Comparison of ENCODE assay signal across 35 cellular contexts in genomic region chr12:133192847-133193246, GRCh38. TPM values are rescaled to one million over a fixed set of nuclear protein-coding genes. Genes with fewer than 3 reads are reported as not detected.
"Had no signal": no experiment of that assay in that cellular context is flagged by ENCODE, and none has a peak within 500 bp of the region (broad histone marks: within the 10 kb centered on the region; RNA-seq: fewer than 3 reads in every experiment).

No MANE protein-coding gene starts in this region.

- H3K27ac ChIP-seq: colonic mucosa, epithelial cell of prostate, gastrocnemius medialis, hepatocyte, ovary, sigmoid colon, skin epidermis, spleen, thoracic aorta, tibial nerve, upper lobe of left lung had no signal

- H3K9me3 ChIP-seq: colonic mucosa had no signal

- H3K27me3 Mint-ChIP-seq: central memory CD8-positive, alpha-beta T cell; dendritic cell treated with granulocyte-macrophage colony-stimulating factor and Interleukin-4, amounts not matched to agents 40 ng/mL and 50 ng/mL, for 4 days; naive thymus-derived CD8-positive, alpha-beta T cell; stimulated activated memory B cell treated with anti-CD40 and anti-IgM and Interleukin-4, amounts not matched to agents 10 μg/mL and 1 μg/mL and 100 μg/mL, for 72 hours had no signal

- H3K4me3 Mint-ChIP-seq: central memory CD8-positive, alpha-beta T cell; dendritic cell treated with granulocyte-macrophage colony-stimulating factor and Interleukin-4, amounts not matched to agents 40 ng/mL and 50 ng/mL, for 4 days; nephron progenitor cell; stimulated activated memory B cell treated with anti-CD40 and anti-IgM and Interleukin-4, amounts not matched to agents 10 μg/mL and 1 μg/mL and 100 μg/mL, for 72 hours had no signal

- H3K4me1 ChIP-seq: colonic mucosa, gastrocnemius medialis, sigmoid colon, spleen, tibial nerve, upper lobe of left lung had no signal

- H3K4me1 Mint-ChIP-seq: central memory CD8-positive, alpha-beta T cell; naive thymus-derived CD8-positive, alpha-beta T cell; nephron progenitor cell; stimulated activated memory B cell treated with anti-CD40 and anti-IgM and Interleukin-4, amounts not matched to agents 10 μg/mL and 1 μg/mL and 100 μg/mL, for 72 hours had no signal

- H3K27ac Mint-ChIP-seq: dendritic cell treated with granulocyte-macrophage colony-stimulating factor and Interleukin-4, amounts not matched to agents 40 ng/mL and 50 ng/mL, for 4 days; naive thymus-derived CD8-positive, alpha-beta T cell; nephron progenitor cell; stimulated activated memory B cell treated with anti-CD40 and anti-IgM and Interleukin-4, amounts not matched to agents 10 μg/mL and 1 μg/mL and 100 μg/mL, for 72 hours had no signal

- DNase-seq: colonic mucosa; effector memory CD4-positive, alpha-beta T cell; foreskin fibroblast; gastrocnemius medialis; head of caudate nucleus; kidney; mesenchymal stem cell; midbrain; naive thymus-derived CD8-positive, alpha-beta T cell; nephron progenitor cell; occipital lobe; ovary; posterior cingulate gyrus; retina; sigmoid colon; spleen; stimulated activated CD4-positive, alpha-beta T cell treated with anti-CD3 and anti-CD28 coated beads, Interleukin-4, amount 100 ng/mL, for 4 hours; stimulated activated naive CD8-positive, alpha-beta T cell treated with anti-CD3 and anti-CD28 coated beads, Interleukin-15, Interleukin-2, amounts not matched to agents 100 U/mL and 50 U/mL, for 24 hours; upper lobe of left lung had no signal

- H3K27me3 ChIP-seq: colonic mucosa, gastrocnemius medialis, hepatocyte, ovary, sigmoid colon, spleen, tibial nerve, upper lobe of left lung had no signal

- H2AFZ ChIP-seq: hepatocyte had no signal

- H3K79me2 ChIP-seq: hepatocyte had no signal

- H3K4me2 ChIP-seq: hepatocyte had no signal

- ATAC-seq: esophagus mucosa; gastrocnemius medialis; left lobe of liver; naive thymus-derived CD8-positive, alpha-beta T cell; stimulated activated memory B cell treated with anti-CD40 and anti-IgM and Interleukin-4, amounts not matched to agents 10 μg/mL and 1 μg/mL and 100 μg/mL, for 72 hours; stimulated activated naive CD8-positive, alpha-beta T cell treated with anti-CD3 and anti-CD28 coated beads, Interleukin-15, Interleukin-2, amounts not matched to agents 100 U/mL and 50 U/mL, for 24 hours had no signal

- H3K4me3 ChIP-seq: colonic mucosa, gastrocnemius medialis, hepatocyte, ovary, sigmoid colon, skin epidermis, thoracic aorta, tibial nerve, upper lobe of left lung had no signal

RNA-seq across cellular contexts. Expression of gene ANHX, which starts 42.8 kb away (rescaled TPM):
- total RNA-seq: chondrocyte; colonic mucosa; esophagus mucosa; gastrocnemius medialis; glomerular endothelial cell; hepatocyte; kidney; left lobe of liver; lower leg skin; lung microvascular endothelial cell; mucosa of gallbladder; naive thymus-derived CD8-positive, alpha-beta T cell; occipital lobe; ovary; pulmonary artery endothelial cell; sigmoid colon; spleen; thoracic aorta; tibial nerve; upper lobe of left lung had no signal
- polyA plus RNA-seq: hepatocyte; naive thymus-derived CD8-positive, alpha-beta T cell; ovary; sigmoid colon; spleen had no signal
